Comparison of ENCODE assay signal across 1 cellular context in the genomic region with DNA sequence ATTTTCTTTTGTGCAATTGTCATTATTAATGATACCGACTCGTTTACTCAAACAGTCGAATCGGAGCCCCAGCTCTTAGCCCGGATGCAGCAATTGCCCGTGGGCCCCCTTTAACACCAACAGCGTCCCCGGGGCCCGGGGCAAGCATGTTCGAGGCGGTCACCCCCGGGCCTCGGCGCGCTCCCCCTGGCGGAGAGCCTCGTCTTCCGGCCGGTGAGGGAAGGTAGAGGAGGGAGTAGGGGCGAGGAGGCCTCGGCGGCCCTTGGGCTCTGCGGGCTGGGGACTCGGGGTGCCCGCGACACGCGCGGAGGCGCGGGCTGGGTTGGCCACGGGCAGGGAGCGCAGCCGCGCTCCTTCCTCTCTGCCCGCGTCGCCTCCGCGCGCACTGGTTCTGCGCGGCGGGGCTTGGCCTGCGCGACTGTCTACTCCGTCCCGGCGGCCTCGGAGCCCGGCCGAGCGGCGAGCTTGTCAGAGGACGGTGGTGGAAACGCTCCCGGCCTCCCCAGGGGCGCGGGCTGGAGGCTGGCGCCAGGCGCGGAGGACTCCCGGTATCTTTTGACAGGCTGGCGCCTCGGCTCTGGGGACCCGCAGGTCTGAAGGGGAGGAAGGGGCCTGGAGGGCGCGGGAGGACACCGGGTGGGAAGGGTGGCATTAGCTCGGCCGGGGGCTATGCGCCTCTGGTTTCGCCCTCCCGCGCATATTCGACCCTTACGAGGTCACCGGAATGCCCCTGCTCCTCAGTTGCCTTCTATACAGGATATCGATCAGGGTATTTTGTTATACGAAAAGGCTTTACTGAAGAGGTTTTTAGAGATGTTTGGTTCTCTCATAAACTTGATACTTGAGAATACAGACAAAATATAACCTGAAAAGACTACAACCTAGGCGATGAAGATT.
TF ChIP-seq lines count a peak whose summit lies in the region.

No MANE protein-coding gene starts in this region.

TF ChIP-seq in H1, 55 proteins besides CTCF, POLR2A, EP300 and RAD21:
- 0 out of 2 replicates have a peak, but pooled peaks have one; percentile 37 for TF ChIP-seq CHD2 (IDR thresholded peaks at IDR 0.05; ENCODE audit: low read length)
- TF ChIP-seq MAX (IDR thresholded peaks at IDR 0.05) = peak; percentile 54
- TF ChIP-seq BCL11A (IDR thresholded peaks at IDR 0.05; ENCODE audit: low read depth in 2 of 2, low read length in 2 of 2) = no peak
- TF ChIP-seq ATF3 (IDR thresholded peaks at IDR 0.05; ENCODE audit: insufficient read depth, low read depth, low read length) = no peak
- peak in 1 of 2 experiments; percentile 88; a peak in 2 of 4 replicates for TF ChIP-seq SIN3A (conservative IDR thresholded peaks at IDR 0.05 in 1 of 2, IDR thresholded peaks at IDR 0.05 in 1 of 2; ENCODE audit: low read depth in 1 of 2, low read length in 2 of 2)
- peak; percentile 25 for TF ChIP-seq KDM4A (IDR thresholded peaks at IDR 0.05; ENCODE audit: low read depth, low read length, severe bottlenecking)
- TF ChIP-seq TAF1 (IDR thresholded peaks at IDR 0.05; ENCODE audit: low read depth, low read length) = peak; percentile 41; the same call in 1 of the 2 replicates
- TF ChIP-seq PHF8 (conservative IDR thresholded peaks at IDR 0.05; ENCODE audit: low read depth, low read length) = 0 out of 2 replicates have a peak, but pooled peaks have one; percentile 19
- TF ChIP-seq SP2 (IDR thresholded peaks at IDR 0.05; ENCODE audit: low read length) = no peak
- TF ChIP-seq RBBP5 (IDR thresholded peaks at IDR 0.05; ENCODE audit: borderline replicate concordance, low read depth, low read length) = peak; percentile 68
- TF ChIP-seq, protein P1, sequence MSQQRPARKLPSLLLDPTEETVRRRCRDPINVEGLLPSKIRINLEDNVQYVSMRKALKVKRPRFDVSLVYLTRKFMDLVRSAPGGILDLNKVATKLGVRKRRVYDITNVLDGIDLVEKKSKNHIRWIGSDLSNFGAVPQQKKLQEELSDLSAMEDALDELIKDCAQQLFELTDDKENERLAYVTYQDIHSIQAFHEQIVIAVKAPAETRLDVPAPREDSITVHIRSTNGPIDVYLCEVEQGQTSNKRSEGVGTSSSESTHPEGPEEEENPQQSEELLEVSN (IDR thresholded peaks at IDR 0.05) = peak; percentile 53; the same call in 1 of the 2 replicates
- TF ChIP-seq TBP (IDR thresholded peaks at IDR 0.05; ENCODE audit: low read depth, low read length) = peak; percentile 67
- TF ChIP-seq BACH1 (IDR thresholded peaks at IDR 0.05; ENCODE audit: low read length) = 0 out of 2 replicates have a peak, but pooled peaks have one; percentile 6
- TF ChIP-seq RFX5 (IDR thresholded peaks at IDR 0.05; ENCODE audit: borderline replicate concordance, low read depth, low read length) = no peak
- peak; percentile 69 for TF ChIP-seq ASH2L (IDR thresholded peaks at IDR 0.05; ENCODE audit: low read length)
